Comparison of ENCODE assay signal across 23 cellular contexts in genomic region chr14:39179042-39179441, GRCh38. TPM values are rescaled to one million over a fixed set of nuclear protein-coding genes. Genes with fewer than 3 reads are reported as not detected.
DNase-seq lines count a peak whose midpoint lies in the region; ATAC-seq and TF ChIP-seq lines count a peak whose summit lies in the region.
"Had no signal": no experiment of that assay in that cellular context is flagged by ENCODE, and none has a peak within 500 bp of the region (broad histone marks: within the 10 kb centered on the region; RNA-seq: fewer than 3 reads in every experiment).

No MANE protein-coding gene starts in this region.

- no peak overlapping the region for H3K9ac ChIP-seq in neural progenitor cell
- H3K9ac ChIP-seq: KMS-11 had no signal

- H3F3A ChIP-seq in neural progenitor cell (ENCODE audit: low read depth) = peaks cover 87% of the 10 kb centered on the region

- peak overlapping the region in 2 of 3 donors; percentile 64 to 74 for H3K27ac Mint-ChIP-seq in IgD-negative memory B cell
- H3K27ac Mint-ChIP-seq in activated naive CD8-positive, alpha-beta T cell treated with anti-CD3 and anti-CD28 coated beads, Interleukin-2, amount 10 ng/mL, durations not matched to agents 7 days and 5 days = no peak overlapping the region
- H3K27ac Mint-ChIP-seq in neural progenitor cell = no peak overlapping the region
- H3K27ac Mint-ChIP-seq: dendritic cell treated with granulocyte-macrophage colony-stimulating factor and Interleukin-4, amounts not matched to agents 40 ng/mL and 50 ng/mL, for 4 days; T-helper 1 cell treated with Interleukin-12 subunit alpha and Interleukin-12 subunit beta and Interleukin-4 antibody, amounts not matched to agents 30 μg/mL and 1 μg/mL, for 36 hours had no signal

- peaks cover 2% of the 10 kb centered on the region for H3K36me3 Mint-ChIP-seq in IgD-negative memory B cell
- peaks cover 38% of the 10 kb centered on the region for H3K36me3 Mint-ChIP-seq in activated naive CD8-positive, alpha-beta T cell treated with anti-CD3 and anti-CD28 coated beads, Interleukin-2, amount 10 ng/mL, durations not matched to agents 7 days and 5 days
- peaks cover 38% of the 10 kb centered on the region for H3K36me3 Mint-ChIP-seq in neural progenitor cell

- H3K27me3 Mint-ChIP-seq in IgD-negative memory B cell (no peaks in the 10 kb centered on the region), neural progenitor cell (ENCODE audit: insufficient read depth, low read depth) (peaks cover 6% of the 10 kb centered on the region)
- H3K27me3 Mint-ChIP-seq in activated naive CD8-positive, alpha-beta T cell treated with anti-CD3 and anti-CD28 coated beads, Interleukin-2, amount 10 ng/mL, durations not matched to agents 7 days and 5 days = no peaks in the 10 kb centered on the region
- H3K27me3 Mint-ChIP-seq: dendritic cell treated with granulocyte-macrophage colony-stimulating factor and Interleukin-4, amounts not matched to agents 40 ng/mL and 50 ng/mL, for 4 days had no signal

- no peak overlapping the region for H3K4me3 ChIP-seq in neural progenitor cell
- H3K4me3 ChIP-seq: BLaER1 treated with 17β-estradiol and CSF1 and Interleukin-3, amounts not matched to agents 10 nM and 100 nM; right atrium auricular region; SJCRH30 had no signal

- peak; percentile 30 for DNase-seq in activated CD8-positive, alpha-beta memory T cell treated with anti-CD3 and anti-CD28 coated beads, Interleukin-2, amount 50 U/mL, for 48 hours
- no peak for DNase-seq in activated CD8-positive, alpha-beta memory T cell treated with anti-CD3 and anti-CD28 coated beads, Interleukin-2, amount 50 U/mL, for 4 hours
- no peak for DNase-seq in activated naive CD8-positive, alpha-beta T cell treated with anti-CD3 and anti-CD28 coated beads, Interleukin-2, amount 10 ng/mL, durations not matched to agents 7 days and 5 days
- DNase-seq in neural progenitor cell (ENCODE audit: low spot score) (no peak), OCI-M1 (lab: John Stamatoyannopoulos, UW) (no peak), NCI-H1105 (lab: John Stamatoyannopoulos, UW) (no peak)
- no peak for DNase-seq in stimulated activated naive CD4-positive, alpha-beta T cell treated with Interleukin-2 at 50 U/mL for 16 hours (lab: John Stamatoyannopoulos, UW)
- DNase-seq: ACHN; foreskin fibroblast; HCEC 1CT; NCI-H2029 treated with DMSO at 0.1 percent for 48 hours; occipital lobe; SJCRH30; stimulated activated CD4-positive, alpha-beta T cell treated with anti-CD3 and anti-CD28 coated beads, Interleukin-12 subunit alpha, Interleukin-12 subunit beta, amount 100 ng/mL, for 4 hours; stimulated activated CD8-positive, alpha-beta memory T cell treated with anti-CD3 and anti-CD28 coated beads, Interleukin-4, amount 100 ng/mL, for 48 hours had no signal

- H3K36me3 ChIP-seq in neural progenitor cell = peaks cover 65% of the 10 kb centered on the region

- peaks cover 62% of the 10 kb centered on the region for H4K20me1 ChIP-seq in neural progenitor cell (ENCODE audit: low read depth)

- POLR2A ChIA-PET in activated naive CD8-positive, alpha-beta T cell treated with anti-CD3 and anti-CD28 coated beads, Interleukin-2, amount 10 ng/mL, durations not matched to agents 7 days and 5 days (lab: Charles Lee) = interaction anchor here (0.7 to 1.9 kb wide), 3 partner anchors 9 to 76 kb away, joined by 3 to 16 read pairs (median 3); partner anchors contain the start of genes SEC23A and TRAPPC6B

- H3K4me3 Mint-ChIP-seq in IgD-negative memory B cell (peak overlapping the region in 1 of 4 donors; percentile 29), neural progenitor cell (no peak overlapping the region)
- peak overlapping the region; percentile 35 for H3K4me3 Mint-ChIP-seq in activated naive CD8-positive, alpha-beta T cell treated with anti-CD3 and anti-CD28 coated beads, Interleukin-2, amount 10 ng/mL, durations not matched to agents 7 days and 5 days
- H3K4me3 Mint-ChIP-seq: dendritic cell treated with granulocyte-macrophage colony-stimulating factor and Interleukin-4, amounts not matched to agents 40 ng/mL and 50 ng/mL, for 4 days; T-helper 1 cell treated with Interleukin-12 subunit alpha and Interleukin-12 subunit beta and Interleukin-4 antibody, amounts not matched to agents 30 μg/mL and 1 μg/mL, for 36 hours had no signal

- H3K27me3 ChIP-seq in neural progenitor cell = no peaks in the 10 kb centered on the region
- H3K27me3 ChIP-seq: BLaER1 treated with 17β-estradiol and CSF1 and Interleukin-3, amounts not matched to agents 10 nM and 100 nM; right atrium auricular region; SJCRH30 had no signal

- peaks cover 88% of the 10 kb centered on the region for H3K79me2 ChIP-seq in neural progenitor cell (ENCODE audit: low read depth)

- H3K9me3 Mint-ChIP-seq in IgD-negative memory B cell (no peaks in the 10 kb centered on the region), neural progenitor cell (peaks cover 3% of the 10 kb centered on the region)
- H3K9me3 Mint-ChIP-seq in activated naive CD8-positive, alpha-beta T cell treated with anti-CD3 and anti-CD28 coated beads, Interleukin-2, amount 10 ng/mL, durations not matched to agents 7 days and 5 days = no peaks in the 10 kb centered on the region
- H3K9me3 Mint-ChIP-seq: dendritic cell treated with granulocyte-macrophage colony-stimulating factor and Interleukin-4, amounts not matched to agents 40 ng/mL and 50 ng/mL, for 4 days; T-helper 1 cell treated with Interleukin-12 subunit alpha and Interleukin-12 subunit beta and Interleukin-4 antibody, amounts not matched to agents 30 μg/mL and 1 μg/mL, for 36 hours had no signal

- peaks cover 25% of the 10 kb centered on the region for H3K4me1 ChIP-seq in neural progenitor cell

- H3K4me1 Mint-ChIP-seq in IgD-negative memory B cell (peaks cover 10 to 16% (median 12%) of the 10 kb centered on the region in 3 donors), neural progenitor cell (peaks cover 28% of the 10 kb centered on the region)
- H3K4me1 Mint-ChIP-seq in activated naive CD8-positive, alpha-beta T cell treated with anti-CD3 and anti-CD28 coated beads, Interleukin-2, amount 10 ng/mL, durations not matched to agents 7 days and 5 days = peaks cover 24% of the 10 kb centered on the region

- TF ChIP-seq CTCF in neural progenitor cell (IDR thresholded peaks at IDR 0.05) = no peak

- H3K27ac ChIP-seq in neural progenitor cell = peak overlapping the region; percentile 17
- H3K27ac ChIP-seq: BLaER1 treated with 17β-estradiol and CSF1 and Interleukin-3, amounts not matched to agents 10 nM and 100 nM; epithelial cell of prostate; KMS-11; right atrium auricular region; SJCRH30 had no signal

- no peak overlapping the region for H2AFZ ChIP-seq in neural progenitor cell (replicated peaks)

- no peaks in the 10 kb centered on the region for H3K9me3 ChIP-seq in neural progenitor cell (ENCODE audit: low read depth)
- H3K9me3 ChIP-seq: BLaER1 treated with 17β-estradiol and CSF1 and Interleukin-3, amounts not matched to agents 10 nM and 100 nM; right atrium auricular region; SJCRH30 had no signal

- H3K4me2 ChIP-seq in neural progenitor cell = no peak overlapping the region
- H3K4me2 ChIP-seq: KMS-11 had no signal

- ATAC-seq in activated naive CD8-positive, alpha-beta T cell treated with anti-CD3 and anti-CD28 coated beads, Interleukin-2, amount 10 ng/mL, durations not matched to agents 7 days and 5 days (ENCODE audit: low read depth) = no peak
- ATAC-seq: Panc1 had no signal

RNA-seq across cellular contexts. Expression of gene PNN, which starts 4.0 kb away (rescaled TPM):
- 36.3 TPM for polyA plus RNA-seq in IgD-negative memory B cell
- 100 to 1,000 TPM; 105 TPM for total RNA-seq in activated naive CD8-positive, alpha-beta T cell treated with anti-CD3 and anti-CD28 coated beads, Interleukin-2, amount 10 ng/mL, durations not matched to agents 7 days and 5 days
- 82.8 and 110 TPM in 2 replicates for total RNA-seq in neural progenitor cell (ENCODE audit: low replicate concordance)

RNA-seq across cellular contexts. Expression of gene TRAPPC6B, which starts 8.9 kb away (rescaled TPM):
- polyA plus RNA-seq in IgD-negative memory B cell = 13.6 TPM
- 10 to 100 TPM; 30.9 to 34.3 TPM for total RNA-seq in activated naive CD8-positive, alpha-beta T cell treated with anti-CD3 and anti-CD28 coated beads, Interleukin-2, amount 10 ng/mL, durations not matched to agents 7 days and 5 days
- total RNA-seq in neural progenitor cell (ENCODE audit: low replicate concordance) = 22.3 and 32.5 TPM in 2 replicates

RNA-seq across cellular contexts. Expression of gene MIA2, which starts 54.7 kb away (rescaled TPM):
- 24.8 TPM for polyA plus RNA-seq in IgD-negative memory B cell
- 10 to 100 TPM; 23.2 to 24.4 TPM for total RNA-seq in activated naive CD8-positive, alpha-beta T cell treated with anti-CD3 and anti-CD28 coated beads, Interleukin-2, amount 10 ng/mL, durations not matched to agents 7 days and 5 days
- 11.2 and 13.0 TPM in 2 replicates for total RNA-seq in neural progenitor cell (ENCODE audit: low replicate concordance)

Comparison
In these comparisons a context has a peak if more than half of its experiments do, and no peak if none do; other contexts are left out.
1. H3K27ac Mint-ChIP-seq: peak in IgD-negative memory B cell (2 of 3); none in activated naive CD8-positive, alpha-beta T cell treated with anti-CD3 and anti-CD28 coated beads, Interleukin-2, amount 10 ng/mL, durations not matched to agents 7 days and 5 days (single experiment) and neural progenitor cell (single experiment).